Comparison of ENCODE assay signal across 24 cellular contexts in the genomic region with DNA sequence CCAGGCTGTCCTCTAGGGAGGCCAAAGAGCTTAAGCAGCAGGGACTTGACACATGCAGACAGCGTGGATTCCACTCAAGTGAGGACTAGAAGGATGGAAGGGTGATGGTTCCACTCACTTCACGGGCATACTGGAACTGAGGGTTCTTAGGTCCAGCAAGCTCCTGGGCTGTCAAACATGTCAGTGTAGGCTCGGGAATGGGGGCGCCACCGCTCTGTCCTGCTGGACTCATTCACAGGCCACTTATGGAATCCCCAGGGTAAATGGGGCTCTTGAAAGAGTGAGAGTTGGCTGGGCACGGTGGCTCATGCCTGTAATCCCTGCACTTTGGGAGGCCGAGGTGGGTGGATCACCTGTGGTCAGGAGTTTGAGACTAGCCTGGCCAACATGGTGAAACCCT. TPM values are rescaled to one million over a fixed set of nuclear protein-coding genes. Genes with fewer than 3 reads are reported as not detected.
A peak's percentile ranks its signal among the peaks of the same experiment; 100 is the strongest.
DNase-seq lines count a peak whose midpoint lies in the region; ATAC-seq lines count a peak whose summit lies in the region.
"Had no signal": no experiment of that assay in that cellular context is flagged by ENCODE, and none has a peak within 500 bp of the region (broad histone marks: within the 10 kb centered on the region; RNA-seq: fewer than 3 reads in every experiment).

No MANE protein-coding gene starts in this region.

- DNase-seq in activated effector memory CD4-positive, alpha-beta T cell treated with anti-CD3 and anti-CD28 coated beads, Interleukin-2, amount 50 U/mL, for 16 hours = peak; percentile 36
- no peak for DNase-seq in activated effector memory CD4-positive, alpha-beta T cell treated with Interleukin-2 at 50 U/mL for 16 hours
- peak; percentile 7 for DNase-seq in NCI-H69 (lab: John Stamatoyannopoulos, UW)
- DNase-seq in mesenteric fat pad (ENCODE audit: low spot score) = peak; percentile 79
- DNase-seq in posterior vena cava (ENCODE audit: low spot score) = peak; percentile 44
- DNase-seq in NCI-H510A (lab: John Stamatoyannopoulos, UW) = no peak
- DNase-seq: 8988T; ACHN; AML-193; BE2C; Calu3; CD4-positive, alpha-beta memory T cell; COR-L47; DMS53; DMS79 treated with DMSO at 0.1 percent for 48 hours; GF-D8; H9 had no signal

- no peak for ATAC-seq in HG03565 (IDR thresholded peaks at IDR 0.05; ENCODE audit: unreplicated experiment)
- ATAC-seq: A549, GM23338, HCT116 had no signal

- intact Hi-C loops in posterior vena cava (cut with DNase I) = no loop called here

RNA-seq across cellular contexts. Expression of a gene that starts 27.7 kb away (rescaled TPM):
- total RNA-seq in mesenteric fat pad = 82.0 TPM
- 10 to 100 TPM; 19.6 to 33.4 TPM for total RNA-seq in posterior vena cava
- total RNA-seq: Calu3, Daoy, G401, GM23338, H4, H9 had no signal

RNA-seq across cellular contexts. Expression of a gene that starts 46.2 kb away (rescaled TPM):
- total RNA-seq in mesenteric fat pad (83.4 TPM), posterior vena cava (10 to 100 TPM; 46.4 to 48.3 TPM)

Comparison
In these comparisons a context has a peak if more than half of its experiments do, and no peak if none do; other contexts are left out.
1. DNase-seq: peak in activated effector memory CD4-positive, alpha-beta T cell treated with anti-CD3 and anti-CD28 coated beads, Interleukin-2, amount 50 U/mL, for 16 hours (single experiment), NCI-H69 (single experiment), mesenteric fat pad (single experiment) and posterior vena cava (single experiment); none in activated effector memory CD4-positive, alpha-beta T cell treated with Interleukin-2 at 50 U/mL for 16 hours (single experiment) and NCI-H510A (single experiment).